In genomic region chr2:121974919-121975654, GRCh38 we compare ENCODE assay signal across 8 cellular contexts.
DNase-seq lines count a peak whose midpoint lies in the region; ATAC-seq lines count a peak whose summit lies in the region.

No MANE protein-coding gene starts in this region.

- H3K27me3 ChIP-seq in CD8-positive, alpha-beta memory T cell (ENCODE audit: insufficient read depth, low read length, poor library complexity, severe bottlenecking), result no peaks in the 10 kb centered on the region

- no peaks in the 10 kb centered on the region for H3K36me3 Mint-ChIP-seq in CD8-positive, alpha-beta memory T cell
- H3K36me3 Mint-ChIP-seq in stimulated activated effector memory CD8-positive, alpha-beta T cell treated with anti-CD3 and anti-CD28 coated beads, Interleukin-12 subunit alpha, Interleukin-12 subunit beta, amount 100 ng/mL, for 72 hours, result no peaks in the 10 kb centered on the region

- no peaks in the 10 kb centered on the region for H3K36me3 ChIP-seq in CD8-positive, alpha-beta memory T cell (ENCODE audit: insufficient read depth, low read length)

- peak overlapping the region; percentile 74 for H3K4me3 ChIP-seq in CD8-positive, alpha-beta memory T cell (ENCODE audit: low read length)

- H3K27ac ChIP-seq in CD8-positive, alpha-beta memory T cell (ENCODE audit: low read depth, low read length), result no peak overlapping the region

- POLR2A ChIA-PET in CD8-positive, alpha-beta memory T cell (lab: Charles Lee), result no interaction called here

- no peaks in the 10 kb centered on the region for H3K4me1 ChIP-seq in CD8-positive, alpha-beta memory T cell (ENCODE audit: insufficient read depth, low read length)

- H3K4me3 Mint-ChIP-seq in CD8-positive, alpha-beta memory T cell, result peak overlapping the region; percentile 63 to 94 (median 80)
- H3K4me3 Mint-ChIP-seq in stimulated activated effector memory CD8-positive, alpha-beta T cell treated with anti-CD3 and anti-CD28 coated beads, Interleukin-12 subunit alpha, Interleukin-12 subunit beta, amount 100 ng/mL, for 72 hours, result peak overlapping the region; percentile 50

- no peaks in the 10 kb centered on the region for H3K9me3 Mint-ChIP-seq in CD8-positive, alpha-beta memory T cell
- no peaks in the 10 kb centered on the region for H3K9me3 Mint-ChIP-seq in stimulated activated effector memory CD8-positive, alpha-beta T cell treated with anti-CD3 and anti-CD28 coated beads, Interleukin-12 subunit alpha, Interleukin-12 subunit beta, amount 100 ng/mL, for 72 hours

- no peaks in the 10 kb centered on the region for H3K9me3 ChIP-seq in CD8-positive, alpha-beta memory T cell (ENCODE audit: low read length)

- H3K27me3 Mint-ChIP-seq in CD8-positive, alpha-beta memory T cell, result peaks cover 2 to 13% of the 10 kb centered on the region in 2 donors

- peaks cover 8 to 14% (median 9%) of the 10 kb centered on the region in 3 donors for H3K4me1 Mint-ChIP-seq in CD8-positive, alpha-beta memory T cell
- H3K4me1 Mint-ChIP-seq in stimulated activated effector memory CD8-positive, alpha-beta T cell treated with anti-CD3 and anti-CD28 coated beads, Interleukin-12 subunit alpha, Interleukin-12 subunit beta, amount 100 ng/mL, for 72 hours, result peaks cover 15% of the 10 kb centered on the region

- CTCF ChIA-PET in CD8-positive, alpha-beta memory T cell (lab: Charles Lee), result interaction anchor here (0.6 to 1.3 kb wide), 4 partner anchors 10 to 61 kb away, joined by 3 to 7 read pairs (median 3); no protein-coding TSS in a partner anchor

- ATAC-seq in GM19372 (IDR thresholded peaks at IDR 0.05; ENCODE audit: low read depth, unreplicated experiment) (peak; percentile 96), HG03439 (IDR thresholded peaks at IDR 0.05; ENCODE audit: unreplicated experiment) (peak; percentile 93)
- ATAC-seq in stimulated activated effector memory CD8-positive, alpha-beta T cell treated with anti-CD3 and anti-CD28 coated beads, Interleukin-12 subunit alpha, Interleukin-12 subunit beta, amount 100 ng/mL, for 72 hours, result peak; percentile 89

- peak in 4 of 5 donors; percentile 14 to 53 (median 32) for DNase-seq in CD8-positive, alpha-beta memory T cell
- DNase-seq in NCI-H460 (ENCODE audit: extremely low read depth, low read depth), result peak; percentile 96
- DNase-seq in activated CD4-positive, alpha-beta T cell treated with anti-CD3 and anti-CD28 coated beads for 48 hours, result peak; percentile 39
- peak; percentile 19 for DNase-seq in effector CD4-positive, alpha-beta T cell
- DNase-seq in medulla oblongata (ENCODE audit: extremely low spot score), result peak; percentile 95
- peak; percentile 10 to 65 for DNase-seq in stimulated activated effector memory CD8-positive, alpha-beta T cell treated with anti-CD3 and anti-CD28 coated beads, Interleukin-12 subunit alpha, Interleukin-12 subunit beta, amount 100 ng/mL, for 72 hours (ENCODE audit: low spot score in 2 of 2)

- H3K27ac Mint-ChIP-seq in CD8-positive, alpha-beta memory T cell, result peak overlapping the region in 3 of 8 donors; percentile 45 to 69 (median 67)
- H3K27ac Mint-ChIP-seq in stimulated activated effector memory CD8-positive, alpha-beta T cell treated with anti-CD3 and anti-CD28 coated beads, Interleukin-12 subunit alpha, Interleukin-12 subunit beta, amount 100 ng/mL, for 72 hours, result peak overlapping the region; percentile 78

Comparison
In these comparisons a context has a peak if more than half of its experiments do, and no peak if none do; other contexts are left out.
1. DNase-seq: peak in every context shown above with its lines; median percentile 96 in NCI-H460; 95 in medulla oblongata; 39 in activated CD4-positive, alpha-beta T cell treated with anti-CD3 and anti-CD28 coated beads for 48 hours; 38 in stimulated activated effector memory CD8-positive, alpha-beta T cell treated with anti-CD3 and anti-CD28 coated beads, Interleukin-12 subunit alpha, Interleukin-12 subunit beta, amount 100 ng/mL, for 72 hours; 32 in CD8-positive, alpha-beta memory T cell; 19 in effector CD4-positive, alpha-beta T cell.